Comparison of ENCODE assay signal across 17 cellular contexts in genomic region chr15:83850015-83850414, GRCh38.
DNase-seq lines count a peak whose midpoint lies in the region; ATAC-seq and TF ChIP-seq lines count a peak whose summit lies in the region.
"Had no signal": no experiment of that assay in that cellular context is flagged by ENCODE, and none has a peak within 500 bp of the region (broad histone marks: within the 10 kb centered on the region; RNA-seq: fewer than 3 reads in every experiment).

No MANE protein-coding gene starts in this region.

- no peak overlapping the region for H3K4me3 Mint-ChIP-seq in activated CD4-positive, alpha-beta T cell treated with anti-CD3 and anti-CD28 coated beads, Interleukin-2, amount 10 ng/mL, durations not matched to agents 7 days and 5 days

- no peaks in the 10 kb centered on the region for H3K27me3 ChIP-seq in left ventricle myocardium inferior (ENCODE audit: low read depth)
- no peaks in the 10 kb centered on the region for H3K27me3 ChIP-seq in WERI-Rb-1 (ENCODE audit: insufficient read depth, low read depth, severe bottlenecking)
- no peaks in the 10 kb centered on the region for H3K27me3 ChIP-seq in mesenchymal stem cell (ENCODE audit: control insufficient read depth in 1 of 2, insufficient read depth in 1 of 2, low read length in 2 of 2)
- H3K27me3 ChIP-seq in uterus = no peaks in the 10 kb centered on the region
- H3K27me3 ChIP-seq: Peyer's patch had no signal

- H3K9me3 ChIP-seq in left ventricle myocardium inferior (replicated peaks) = no peaks in the 10 kb centered on the region
- no peaks in the 10 kb centered on the region for H3K9me3 ChIP-seq in WERI-Rb-1 (ENCODE audit: severe bottlenecking)
- no peaks in the 10 kb centered on the region for H3K9me3 ChIP-seq in mesenchymal stem cell (ENCODE audit: control insufficient read depth, low read length)
- no peaks in the 10 kb centered on the region for H3K9me3 ChIP-seq in uterus
- H3K9me3 ChIP-seq: Peyer's patch had no signal

- no peak overlapping the region for H3K18ac ChIP-seq in mesenchymal stem cell (ENCODE audit: low read depth in 1 of 2, low read length in 2 of 2)

- in situ Hi-C loops in ACHN (cut with HindIII; ENCODE audit: low pct_ligation_motif_present, low pct_unique_long_range_greater_than_20kb, low sequenced_read_pairs) = no loop called here

- peaks cover 64% of the 10 kb centered on the region for H3K4me1 ChIP-seq in left ventricle myocardium inferior
- no peaks in the 10 kb centered on the region for H3K4me1 ChIP-seq in mesenchymal stem cell (ENCODE audit: control insufficient read depth, insufficient read depth, low read depth, low read length)
- H3K4me1 ChIP-seq in uterus = peaks cover 0 to 2% of the 10 kb centered on the region in 2 donors

- no peak overlapping the region for H3K14ac ChIP-seq in mesenchymal stem cell (ENCODE audit: low read length in 2 of 2)

- WGBS in mesenchymal stem cell = 81% methylated on average over 4 of the region's 5 CpGs

- no peak for TF ChIP-seq POLR2A in uterus (IDR thresholded peaks at IDR 0.05)

- no peak overlapping the region for H3K23ac ChIP-seq in mesenchymal stem cell (ENCODE audit: low read length in 2 of 2)

- no peak for ATAC-seq in Right ventricle myocardium inferior

- CTCF ChIA-PET in activated CD4-positive, alpha-beta T cell treated with anti-CD3 and anti-CD28 coated beads, Interleukin-2, amount 10 ng/mL, durations not matched to agents 7 days and 5 days (lab: Charles Lee) = no interaction called here

- H3K36me3 ChIP-seq in left ventricle myocardium inferior (no peaks in the 10 kb centered on the region), WERI-Rb-1 (no peaks in the 10 kb centered on the region), mesenchymal stem cell (ENCODE audit: control insufficient read depth in 1 of 2, insufficient read depth in 2 of 2, low read depth in 1 of 2, low read length in 2 of 2) (no peaks in the 10 kb centered on the region), uterus (no peaks in the 10 kb centered on the region)
- H3K36me3 ChIP-seq: Peyer's patch had no signal

- intact Hi-C loops in left ventricle myocardium inferior (cut with micrococcal nuclease) (no loop called here), Right ventricle myocardium inferior (cut with DNase I) (no loop called here), uterus (cut with DNase I; ENCODE audit: low total_unique reads) (no loop called here)

- H3K9ac ChIP-seq in mesenchymal stem cell (ENCODE audit: low read length) = peak overlapping the region; percentile 26
- H3K9ac ChIP-seq: GM23248 had no signal

- no peaks in the 10 kb centered on the region for H3K4me1 Mint-ChIP-seq in activated CD4-positive, alpha-beta T cell treated with anti-CD3 and anti-CD28 coated beads, Interleukin-2, amount 10 ng/mL, durations not matched to agents 7 days and 5 days

- no peak overlapping the region for H2AFZ ChIP-seq in mesenchymal stem cell (ENCODE audit: low read depth, low read length)
- H2AFZ ChIP-seq: GM23248 had no signal

- H3K4ac ChIP-seq in mesenchymal stem cell (ENCODE audit: low read depth in 1 of 2, low read length in 2 of 2) = no peak overlapping the region

- H4K8ac ChIP-seq in mesenchymal stem cell (ENCODE audit: low read length) = peak overlapping the region; percentile 75

- H3K36me3 Mint-ChIP-seq in activated CD4-positive, alpha-beta T cell treated with anti-CD3 and anti-CD28 coated beads, Interleukin-2, amount 10 ng/mL, durations not matched to agents 7 days and 5 days (ENCODE audit: low read depth) = no peaks in the 10 kb centered on the region

- H3K27ac ChIP-seq in left ventricle myocardium inferior (replicated peaks) (peak overlapping the region; percentile 73), WERI-Rb-1 (no peak overlapping the region), mesenchymal stem cell (ENCODE audit: low read length, poor library complexity, severe bottlenecking) (no peak overlapping the region), uterus (peak overlapping the region; percentile 14 to 46)
- H3K27ac ChIP-seq: GM23248 had no signal

- TF ChIP-seq CTCF in left ventricle myocardium inferior (IDR thresholded peaks at IDR 0.05; ENCODE audit: borderline replicate concordance) (no peak), WERI-Rb-1 (IDR thresholded peaks at IDR 0.05; ENCODE audit: low read depth, low read length) (no peak), uterus (IDR thresholded peaks at IDR 0.05) (no peak)

- no peaks in the 10 kb centered on the region for H3K79me1 ChIP-seq in mesenchymal stem cell (replicated peaks; ENCODE audit: low read length, poor library complexity, severe bottlenecking)

- H3K27me3 Mint-ChIP-seq in activated CD4-positive, alpha-beta T cell treated with anti-CD3 and anti-CD28 coated beads, Interleukin-2, amount 10 ng/mL, durations not matched to agents 7 days and 5 days = no peaks in the 10 kb centered on the region

- H3K27ac Mint-ChIP-seq in activated CD4-positive, alpha-beta T cell treated with anti-CD3 and anti-CD28 coated beads, Interleukin-2, amount 10 ng/mL, durations not matched to agents 7 days and 5 days = no peak overlapping the region

- no peak overlapping the region for H2BK15ac ChIP-seq in mesenchymal stem cell (ENCODE audit: low read depth, poor library complexity, severe bottlenecking)

- POLR2A ChIA-PET in activated CD4-positive, alpha-beta T cell treated with anti-CD3 and anti-CD28 coated beads, Interleukin-2, amount 10 ng/mL, durations not matched to agents 7 days and 5 days (lab: Charles Lee) = no interaction called here

- H3K4me3 ChIP-seq in left ventricle myocardium inferior (no peak overlapping the region), WERI-Rb-1 (ENCODE audit: low read depth, low read length) (no peak overlapping the region), mesenchymal stem cell (ENCODE audit: insufficient read depth in 1 of 2, low read depth in 1 of 2, low read length in 2 of 2) (peak overlapping the region in 1 of 2 experiments; percentile 11), uterus (no peak overlapping the region)
- H3K4me3 ChIP-seq: GM23248, Peyer's patch had no signal

- H2BK5ac ChIP-seq in mesenchymal stem cell (ENCODE audit: low read depth, low read length, poor library complexity, severe bottlenecking) = no peak overlapping the region

- DNase-seq in left ventricle myocardium inferior = no peak
- no peak for DNase-seq in Right ventricle myocardium inferior (ENCODE audit: missing footprints)
- DNase-seq in WERI-Rb-1 = peak; percentile 53
- DNase-seq in mesenchymal stem cell = no peak
- DNase-seq in uterus = no peak
- no peak for DNase-seq in activated CD4-positive, alpha-beta T cell treated with anti-CD3 and anti-CD28 coated beads, Interleukin-2, amount 10 ng/mL, durations not matched to agents 7 days and 5 days
- DNase-seq in DMS79 (lab: John Stamatoyannopoulos, UW) = no peak
- DNase-seq in ACHN = no peak
- DNase-seq: DND-41, GF-D8, GM23248, KG1, NCI-H1092, NCI-H187, NCI-H446, NCI-H774, Peyer's patch had no signal

- H3K9me3 Mint-ChIP-seq in activated CD4-positive, alpha-beta T cell treated with anti-CD3 and anti-CD28 coated beads, Interleukin-2, amount 10 ng/mL, durations not matched to agents 7 days and 5 days = no peaks in the 10 kb centered on the region

- H2AK5ac ChIP-seq in mesenchymal stem cell (ENCODE audit: low read length, severe bottlenecking) = no peak overlapping the region

- no peak overlapping the region for H4K91ac ChIP-seq in mesenchymal stem cell (ENCODE audit: low read length)

- H2BK12ac ChIP-seq in mesenchymal stem cell (ENCODE audit: low read length in 2 of 2) = no peak overlapping the region

- H2BK120ac ChIP-seq in mesenchymal stem cell (ENCODE audit: low read depth, low read length) = no peak overlapping the region

- H3K4me2 ChIP-seq in mesenchymal stem cell (ENCODE audit: low read length, poor library complexity, severe bottlenecking) = no peak overlapping the region

Comparison
In these comparisons a context has a peak if more than half of its experiments do, and no peak if none do; other contexts are left out.
1. H3K27ac ChIP-seq: peak in left ventricle myocardium inferior (single experiment) and uterus (2 of 2); none in WERI-Rb-1 (single experiment) and mesenchymal stem cell (single experiment).